In the genomic region with DNA sequence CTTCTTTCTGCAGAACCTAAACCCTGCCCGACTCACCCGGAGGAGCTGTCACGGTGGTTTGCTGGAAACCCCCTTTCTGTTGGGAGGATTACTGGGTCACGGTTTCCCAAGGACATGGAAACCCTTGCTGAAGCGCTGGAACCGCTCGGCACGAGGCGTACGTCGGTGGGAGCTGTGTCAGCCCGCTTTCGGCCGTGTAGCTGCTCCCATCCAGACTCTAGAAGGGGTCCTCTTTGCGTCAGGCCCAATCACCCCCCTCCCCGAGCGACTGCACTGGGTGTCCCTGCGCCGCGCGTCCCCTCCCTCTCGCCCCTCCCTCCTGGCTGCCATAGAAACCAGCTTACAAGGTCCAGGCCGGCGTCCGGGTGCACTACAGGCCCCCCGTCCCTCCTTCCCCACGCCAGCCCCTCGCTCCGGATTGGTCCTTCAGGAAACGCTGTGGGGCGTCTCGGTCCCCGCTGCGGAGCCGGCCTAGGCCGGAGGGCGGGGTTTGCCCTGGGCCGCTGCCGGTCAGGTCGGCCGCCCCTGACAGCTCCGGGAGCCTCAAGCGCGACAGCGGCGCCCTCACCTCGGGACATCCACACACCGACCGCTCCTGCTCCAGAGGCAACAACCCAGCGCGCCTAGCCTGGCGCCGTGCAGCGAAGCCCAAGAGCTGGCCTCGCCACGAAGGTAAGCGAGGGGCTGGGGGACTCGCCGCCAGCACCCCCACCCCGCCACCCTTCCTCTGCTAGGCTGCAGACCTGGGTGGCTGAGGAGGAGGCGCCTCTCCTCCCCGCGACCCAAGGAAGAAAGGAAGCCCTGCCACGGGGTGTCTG, we compare ENCODE assay signal across 1 cellular context.
TF ChIP-seq lines count a peak whose summit lies in the region.

A gene (plus strand): TSS at position 486 of the 818 bp plus-strand sequence. CDS start 53,551 bp downstream, outside the sequence.

TF ChIP-seq in GM12878, 131 proteins besides CTCF, POLR2A, EP300 and RAD21 (continued from another document):
- TF ChIP-seq, protein P1, sequence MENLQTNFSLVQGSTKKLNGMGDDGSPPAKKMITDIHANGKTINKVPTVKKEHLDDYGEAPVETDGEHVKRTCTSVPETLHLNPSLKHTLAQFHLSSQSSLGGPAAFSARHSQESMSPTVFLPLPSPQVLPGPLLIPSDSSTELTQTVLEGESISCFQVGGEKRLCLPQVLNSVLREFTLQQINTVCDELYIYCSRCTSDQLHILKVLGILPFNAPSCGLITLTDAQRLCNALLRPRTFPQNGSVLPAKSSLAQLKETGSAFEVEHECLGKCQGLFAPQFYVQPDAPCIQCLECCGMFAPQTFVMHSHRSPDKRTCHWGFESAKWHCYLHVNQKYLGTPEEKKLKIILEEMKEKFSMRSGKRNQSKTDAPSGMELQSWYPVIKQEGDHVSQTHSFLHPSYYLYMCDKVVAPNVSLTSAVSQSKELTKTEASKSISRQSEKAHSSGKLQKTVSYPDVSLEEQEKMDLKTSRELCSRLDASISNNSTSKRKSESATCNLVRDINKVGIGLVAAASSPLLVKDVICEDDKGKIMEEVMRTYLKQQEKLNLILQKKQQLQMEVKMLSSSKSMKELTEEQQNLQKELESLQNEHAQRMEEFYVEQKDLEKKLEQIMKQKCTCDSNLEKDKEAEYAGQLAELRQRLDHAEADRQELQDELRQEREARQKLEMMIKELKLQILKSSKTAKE (IDR thresholded peaks at IDR 0.05; ENCODE audit: low read depth, poor library complexity, severe bottlenecking): no peak
- TF ChIP-seq ZBED1 (IDR thresholded peaks at IDR 0.05; ENCODE audit: borderline replicate concordance): no peak
- TF ChIP-seq, protein P2, sequence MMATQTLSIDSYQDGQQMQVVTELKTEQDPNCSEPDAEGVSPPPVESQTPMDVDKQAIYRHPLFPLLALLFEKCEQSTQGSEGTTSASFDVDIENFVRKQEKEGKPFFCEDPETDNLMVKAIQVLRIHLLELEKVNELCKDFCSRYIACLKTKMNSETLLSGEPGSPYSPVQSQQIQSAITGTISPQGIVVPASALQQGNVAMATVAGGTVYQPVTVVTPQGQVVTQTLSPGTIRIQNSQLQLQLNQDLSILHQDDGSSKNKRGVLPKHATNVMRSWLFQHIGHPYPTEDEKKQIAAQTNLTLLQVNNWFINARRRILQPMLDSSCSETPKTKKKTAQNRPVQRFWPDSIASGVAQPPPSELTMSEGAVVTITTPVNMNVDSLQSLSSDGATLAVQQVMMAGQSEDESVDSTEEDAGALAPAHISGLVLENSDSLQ (IDR thresholded peaks at IDR 0.05): 0 out of 2 replicates have a peak, but pooled peaks have one; percentile 4
- 0 out of 2 replicates have a peak, but pooled peaks have one; percentile 26 for TF ChIP-seq LARP7 (IDR thresholded peaks at IDR 0.05)
- TF ChIP-seq YBX1 (IDR thresholded peaks at IDR 0.05): no peak
- TF ChIP-seq, protein P3, sequence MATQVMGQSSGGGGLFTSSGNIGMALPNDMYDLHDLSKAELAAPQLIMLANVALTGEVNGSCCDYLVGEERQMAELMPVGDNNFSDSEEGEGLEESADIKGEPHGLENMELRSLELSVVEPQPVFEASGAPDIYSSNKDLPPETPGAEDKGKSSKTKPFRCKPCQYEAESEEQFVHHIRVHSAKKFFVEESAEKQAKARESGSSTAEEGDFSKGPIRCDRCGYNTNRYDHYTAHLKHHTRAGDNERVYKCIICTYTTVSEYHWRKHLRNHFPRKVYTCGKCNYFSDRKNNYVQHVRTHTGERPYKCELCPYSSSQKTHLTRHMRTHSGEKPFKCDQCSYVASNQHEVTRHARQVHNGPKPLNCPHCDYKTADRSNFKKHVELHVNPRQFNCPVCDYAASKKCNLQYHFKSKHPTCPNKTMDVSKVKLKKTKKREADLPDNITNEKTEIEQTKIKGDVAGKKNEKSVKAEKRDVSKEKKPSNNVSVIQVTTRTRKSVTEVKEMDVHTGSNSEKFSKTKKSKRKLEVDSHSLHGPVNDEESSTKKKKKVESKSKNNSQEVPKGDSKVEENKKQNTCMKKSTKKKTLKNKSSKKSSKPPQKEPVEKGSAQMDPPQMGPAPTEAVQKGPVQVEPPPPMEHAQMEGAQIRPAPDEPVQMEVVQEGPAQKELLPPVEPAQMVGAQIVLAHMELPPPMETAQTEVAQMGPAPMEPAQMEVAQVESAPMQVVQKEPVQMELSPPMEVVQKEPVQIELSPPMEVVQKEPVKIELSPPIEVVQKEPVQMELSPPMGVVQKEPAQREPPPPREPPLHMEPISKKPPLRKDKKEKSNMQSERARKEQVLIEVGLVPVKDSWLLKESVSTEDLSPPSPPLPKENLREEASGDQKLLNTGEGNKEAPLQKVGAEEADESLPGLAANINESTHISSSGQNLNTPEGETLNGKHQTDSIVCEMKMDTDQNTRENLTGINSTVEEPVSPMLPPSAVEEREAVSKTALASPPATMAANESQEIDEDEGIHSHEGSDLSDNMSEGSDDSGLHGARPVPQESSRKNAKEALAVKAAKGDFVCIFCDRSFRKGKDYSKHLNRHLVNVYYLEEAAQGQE (IDR thresholded peaks at IDR 0.05; ENCODE audit: low read depth, low read length): no peak
- TF ChIP-seq YY1 (IDR thresholded peaks at IDR 0.05; ENCODE audit: low read depth, low read length): 0 out of 2 replicates have a peak, but pooled peaks have one; percentile 7
- no peak for TF ChIP-seq RBBP5 (conservative IDR thresholded peaks at IDR 0.05)
- no peak for TF ChIP-seq BCL11A (IDR thresholded peaks at IDR 0.05; ENCODE audit: low read depth, low read length)
- peak; percentile 37 for TF ChIP-seq IKZF1 (conservative IDR thresholded peaks at IDR 0.05)
- TF ChIP-seq CHD1 (IDR thresholded peaks at IDR 0.05; ENCODE audit: low read depth, low read length): no peak
- no peak for TF ChIP-seq CHD2 (IDR thresholded peaks at IDR 0.05; ENCODE audit: borderline replicate concordance, low read depth, low read length)
